Comparison of ENCODE assay signal across 10 cellular contexts in the genomic region with DNA sequence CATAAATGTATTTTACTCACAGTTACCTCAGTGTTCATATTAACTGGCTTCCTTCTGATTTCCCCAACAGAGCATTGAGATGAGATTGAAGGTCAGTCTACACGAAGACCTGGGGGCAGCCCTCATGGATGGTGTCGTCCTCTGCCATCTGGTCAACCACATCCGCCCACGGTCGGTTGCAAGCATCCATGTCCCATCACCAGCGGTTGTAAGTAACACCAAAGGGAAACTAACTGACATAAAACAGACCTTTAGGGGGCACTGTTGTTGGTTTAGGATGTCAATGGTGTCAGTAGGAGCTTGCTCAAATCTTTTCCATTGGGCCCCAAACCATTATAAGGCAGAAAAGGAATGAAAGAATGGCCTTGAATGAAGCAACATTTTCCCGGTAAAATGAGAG.
DNase-seq lines count a peak whose midpoint lies in the region; ATAC-seq and TF ChIP-seq lines count a peak whose summit lies in the region.
"Had no signal": no experiment of that assay in that cellular context is flagged by ENCODE, and none has a peak within 500 bp of the region (broad histone marks: within the 10 kb centered on the region; RNA-seq: fewer than 3 reads in every experiment).

No MANE protein-coding gene starts in this region.

- H3K27ac ChIP-seq in OCI-LY1 (ENCODE audit: low read depth, low read length, poor library complexity, severe bottlenecking): no peak overlapping the region
- H3K27ac ChIP-seq: gastrocnemius medialis had no signal

- peaks cover 34% of the 10 kb centered on the region for H3K36me3 ChIP-seq in OCI-LY1 (ENCODE audit: insufficient read depth, low read length)

- no peaks in the 10 kb centered on the region for H3F3A ChIP-seq in OCI-LY1 (ENCODE audit: insufficient read depth, low read length)

- H3K9me2 ChIP-seq in OCI-LY1 (ENCODE audit: low read depth, low read length): no peaks in the 10 kb centered on the region

- TF ChIP-seq CTCF in AG10803 (conservative IDR thresholded peaks at IDR 0.05; ENCODE audit: low read length): peak; percentile 19; the same call in 1 of the 2 replicates
- TF ChIP-seq CTCF in GM12864 (IDR thresholded peaks at IDR 0.05; ENCODE audit: low read depth, low read length, missing control alignments): peak; percentile 26
- TF ChIP-seq CTCF in OCI-LY1 (IDR thresholded peaks at IDR 0.05; ENCODE audit: low read length): peak; percentile 38; the same call in 1 of the 2 replicates
- peak; percentile 20 for TF ChIP-seq CTCF in fibroblast of pulmonary artery (IDR thresholded peaks at IDR 0.05; ENCODE audit: low read length, missing control alignments)

- no peaks in the 10 kb centered on the region for H3K79me2 ChIP-seq in OCI-LY1 (ENCODE audit: insufficient read depth, low read length)

- no peaks in the 10 kb centered on the region for H3K4me1 ChIP-seq in OCI-LY1 (ENCODE audit: insufficient read depth, low read length, severe bottlenecking)
- H3K4me1 ChIP-seq: gastrocnemius medialis had no signal

- no peaks in the 10 kb centered on the region for H3K27me3 ChIP-seq in OCI-LY1 (ENCODE audit: insufficient read depth, low read length)
- H3K27me3 ChIP-seq: gastrocnemius medialis had no signal

- no peaks in the 10 kb centered on the region for H3K9me3 ChIP-seq in OCI-LY1 (ENCODE audit: low read length)
- H3K9me3 ChIP-seq: gastrocnemius medialis had no signal

- H3K4me3 ChIP-seq in AG10803 (ENCODE audit: low read length): no peak overlapping the region
- H3K4me3 ChIP-seq in GM12864 (ENCODE audit: low read depth, low read length): no peak overlapping the region
- no peak overlapping the region for H3K4me3 ChIP-seq in OCI-LY1 (ENCODE audit: low read depth, low read length, poor library complexity, severe bottlenecking)
- H3K4me3 ChIP-seq in fibroblast of pulmonary artery (replicated peaks; ENCODE audit: low read depth, low read length): no peak overlapping the region
- H3K4me3 ChIP-seq: gastrocnemius medialis had no signal

- ATAC-seq in GM18519 (IDR thresholded peaks at IDR 0.05; ENCODE audit: low FRiP score, unreplicated experiment): no peak
- ATAC-seq: gastrocnemius medialis had no signal

- no peak overlapping the region for H3K9ac ChIP-seq in OCI-LY1 (ENCODE audit: low read length)

- H3K4me2 ChIP-seq in OCI-LY1 (ENCODE audit: low read length): no peak overlapping the region

- no peak for DNase-seq in AG10803 (ENCODE audit: low read depth)
- peak; percentile 7 for DNase-seq in GM12864 (ENCODE audit: low read depth)
- DNase-seq in fibroblast of pulmonary artery (ENCODE audit: low read depth): peak; percentile 12
- no peak for DNase-seq in NCI-H187 treated with DMSO at 0.1 percent for 48 hours (lab: John Stamatoyannopoulos, UW)
- no peak for DNase-seq in amygdala (lab: John Stamatoyannopoulos, UW)
- DNase-seq in retina: no peak
- DNase-seq: activated gamma-delta T cell treated with Interleukin-2 at 50 U/mL for 16 hours, gastrocnemius medialis had no signal

- H4K20me1 ChIP-seq in OCI-LY1 (ENCODE audit: insufficient read depth, low read length): no peaks in the 10 kb centered on the region

- H2AFZ ChIP-seq in OCI-LY1 (ENCODE audit: low read length): no peak overlapping the region

Comparison
In these comparisons a context has a peak if more than half of its experiments do, and no peak if none do; other contexts are left out.
1. DNase-seq: peak in GM12864 (single experiment) and fibroblast of pulmonary artery (single experiment); none in AG10803 (single experiment), NCI-H187 treated with DMSO at 0.1 percent for 48 hours (single experiment), amygdala (0 of 56) and retina (single experiment).
2. Peak in every context shown above with its lines, with median percentiles within 50 percentile points of each other: CTCF ChIP-seq.